In genomic region chr12:93674386-93674785, GRCh38 we compare ENCODE assay signal across 1 cellular context.
A peak's percentile ranks its signal among the peaks of the same experiment; 100 is the strongest.
TF ChIP-seq lines count a peak whose summit lies in the region.

No MANE protein-coding gene starts in this region.

TF ChIP-seq in K562, 482 proteins besides CTCF, POLR2A, EP300 and RAD21 (continued from another document):
- peak; percentile 96 for TF ChIP-seq C11orf30 (IDR thresholded peaks at IDR 0.05; ENCODE audit: low read depth)
- peak; percentile 98 for TF ChIP-seq MAFK (IDR thresholded peaks at IDR 0.05; ENCODE audit: low read length)
- no peak for TF ChIP-seq SLC30A9 (CRISPR knock-in tag; IDR thresholded peaks at IDR 0.05)
- TF ChIP-seq ZNF316 (IDR thresholded peaks at IDR 0.05) = peak; percentile 98
- TF ChIP-seq NELFE (IDR thresholded peaks at IDR 0.05; ENCODE audit: insufficient read depth, insufficient read length) = no peak
- peak; percentile 98 for TF ChIP-seq MAFG (tag; conservative IDR thresholded peaks at IDR 0.05)
- no peak for TF ChIP-seq HINFP (tag; conservative IDR thresholded peaks at IDR 0.05; ENCODE audit: low read depth)
- peak; percentile 99 for TF ChIP-seq MAFF (IDR thresholded peaks at IDR 0.05; ENCODE audit: low read length)
- no peak for TF ChIP-seq KLF16 (IDR thresholded peaks at IDR 0.05)
- no peak for TF ChIP-seq SMARCA4 (IDR thresholded peaks at IDR 0.05)
- TF ChIP-seq, protein P1, sequence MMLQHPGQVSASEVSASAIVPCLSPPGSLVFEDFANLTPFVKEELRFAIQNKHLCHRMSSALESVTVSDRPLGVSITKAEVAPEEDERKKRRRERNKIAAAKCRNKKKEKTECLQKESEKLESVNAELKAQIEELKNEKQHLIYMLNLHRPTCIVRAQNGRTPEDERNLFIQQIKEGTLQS (IDR thresholded peaks at IDR 0.05) = peak; percentile 64
- TF ChIP-seq, protein P1 (CRISPR knock-in tag; conservative IDR thresholded peaks at IDR 0.05) = no peak
- no peak for TF ChIP-seq ZNF274 (IDR thresholded peaks at IDR 0.05; ENCODE audit: borderline replicate concordance, low read depth, low read length)
- TF ChIP-seq PRPF4 (IDR thresholded peaks at IDR 0.05; ENCODE audit: insufficient read depth, low read depth, low read length, poor library complexity, severe bottlenecking) = no peak
- no peak for TF ChIP-seq FIP1L1 (IDR thresholded peaks at IDR 0.05; ENCODE audit: low read depth, low read length, poor library complexity, severe bottlenecking)
- TF ChIP-seq NFE2 (IDR thresholded peaks at IDR 0.05; ENCODE audit: low read depth) = peak; percentile 57; the same call in 1 of the 2 replicates
- no peak for TF ChIP-seq NRF1 (conservative IDR thresholded peaks at IDR 0.05 in 1 of 2, IDR thresholded peaks at IDR 0.05 in 1 of 2)
TF ChIP-seq in K562: peak in this region for 9.
